Comparison of ENCODE assay signal across 17 cellular contexts in genomic region chr16:57289391-57290257, GRCh38. TPM values are rescaled to one million over a fixed set of nuclear protein-coding genes. Genes with fewer than 3 reads are reported as not detected.
DNase-seq lines count a peak whose midpoint lies in the region; ATAC-seq, FAIRE-seq and TF ChIP-seq lines count a peak whose summit lies in the region.
"Had no signal": no experiment of that assay in that cellular context is flagged by ENCODE, and none has a peak within 500 bp of the region (broad histone marks: within the 10 kb centered on the region; RNA-seq: fewer than 3 reads in every experiment).

No MANE protein-coding gene starts in this region.

- H3K4me1 Mint-ChIP-seq in activated T-helper 17 cell treated with anti-CD3 and anti-CD28 coated beads, Interleukin-2, amount 50 U/mL, for 72 hours, result peaks cover 13% of the 10 kb centered on the region

- no peak for FAIRE-seq in kidney (lab: Jason Lieb, UNC)

- DNase-seq in left cardiac atrium (peak; percentile 10), left ventricle myocardium superior (no peak), kidney (peak; percentile 55), testis (no peak), NCI-H146 (lab: John Stamatoyannopoulos, UW) (no peak)
- DNase-seq: activated CD8-positive, alpha-beta memory T cell treated with anti-CD3 and anti-CD28 coated beads, Interleukin-2, amount 50 U/mL, for 4 hours; NCI-H187 treated with DMSO at 0.1 percent for 48 hours; NCI-H510A treated with DMSO at 0.1 percent for 48 hours; OCI-M1; stimulated activated CD4-positive, alpha-beta T cell treated with anti-CD3 and anti-CD28 coated beads, Interleukin-15, amount 100 ng/mL, for 24 hours had no signal

- peak overlapping the region; percentile 46 for H3K27ac Mint-ChIP-seq in activated T-helper 17 cell treated with anti-CD3 and anti-CD28 coated beads, Interleukin-2, amount 50 U/mL, for 72 hours
- H3K27ac Mint-ChIP-seq: B cell had no signal

- no peaks in the 10 kb centered on the region for H3K36me3 ChIP-seq in kidney (ENCODE audit: control insufficient read depth in 1 of 2, insufficient read depth in 2 of 2, low read length in 2 of 2)
- H3K36me3 ChIP-seq in testis (ENCODE audit: low read depth, missing control alignments), result no peaks in the 10 kb centered on the region

- no peak for ATAC-seq in left cardiac atrium
- no peak for ATAC-seq in left ventricle myocardium superior
- peak; percentile 61 for ATAC-seq in activated T-helper 17 cell treated with anti-CD3 and anti-CD28 coated beads, Interleukin-2, amount 50 U/mL, for 72 hours (replicated peaks)
- ATAC-seq in GM18858 (IDR thresholded peaks at IDR 0.05; ENCODE audit: unreplicated experiment), result no peak
- no peak for ATAC-seq in HG03469 (IDR thresholded peaks at IDR 0.05; ENCODE audit: unreplicated experiment)
- ATAC-seq: naive thymus-derived CD4-positive, alpha-beta T cell had no signal

- H3K4me1 ChIP-seq in kidney (ENCODE audit: control insufficient read depth in 1 of 2, insufficient read depth in 1 of 2, low read depth in 1 of 2, low read length in 2 of 2), result peaks cover 0 to 3% of the 10 kb centered on the region in 2 donors
- H3K4me1 ChIP-seq in testis, result peaks cover 8% of the 10 kb centered on the region

- H3K4me3 ChIP-seq in kidney (ENCODE audit: low read length in 2 of 2) (no peak overlapping the region), testis (no peak overlapping the region)

- no peaks in the 10 kb centered on the region for H3K9me3 ChIP-seq in kidney (ENCODE audit: control insufficient read depth in 1 of 2, low read length in 2 of 2)
- no peaks in the 10 kb centered on the region for H3K9me3 ChIP-seq in testis

- H3K27ac ChIP-seq in kidney (ENCODE audit: low read depth in 2 of 2, low read length in 2 of 2) (no peak overlapping the region), testis (peak overlapping the region; percentile 10 to 19)
- H3K27ac ChIP-seq: HL-60, VCaP had no signal

- peak overlapping the region; percentile 45 for H3K4me3 Mint-ChIP-seq in activated T-helper 17 cell treated with anti-CD3 and anti-CD28 coated beads, Interleukin-2, amount 50 U/mL, for 72 hours
- H3K4me3 Mint-ChIP-seq: B cell had no signal

- H3K27me3 Mint-ChIP-seq in activated T-helper 17 cell treated with anti-CD3 and anti-CD28 coated beads, Interleukin-2, amount 50 U/mL, for 72 hours, result no peaks in the 10 kb centered on the region

- TF ChIP-seq POLR2A in testis (IDR thresholded peaks at IDR 0.05), result no peak

- TF ChIP-seq CTCF in kidney (IDR thresholded peaks at IDR 0.05; ENCODE audit: borderline replicate concordance, extremely low read depth, insufficient read depth) (no peak), testis (IDR thresholded peaks at IDR 0.05) (no peak)

- no peak overlapping the region for H3K9ac ChIP-seq in kidney (ENCODE audit: low read length in 2 of 2)

- WGBS in testis, 2 donors, result 68 to 75% methylated on average over 13 of the region's 14 CpGs

- no peaks in the 10 kb centered on the region for H3K9me3 Mint-ChIP-seq in activated T-helper 17 cell treated with anti-CD3 and anti-CD28 coated beads, Interleukin-2, amount 50 U/mL, for 72 hours
- H3K9me3 Mint-ChIP-seq: naive thymus-derived CD4-positive, alpha-beta T cell had no signal

- H3K27me3 ChIP-seq in testis, result no peaks in the 10 kb centered on the region

- H3K36me3 Mint-ChIP-seq in activated T-helper 17 cell treated with anti-CD3 and anti-CD28 coated beads, Interleukin-2, amount 50 U/mL, for 72 hours (ENCODE audit: low read depth), result no peaks in the 10 kb centered on the region

- intact Hi-C loops in left cardiac atrium (cut with DNase I) (loop anchor here in 1 of 2 donors (10.0 kb wide), 1 partner anchor 105 kb away; the partner anchor contains the start of genes PSME3IP1 and RSPRY1), left ventricle myocardium superior (cut with micrococcal nuclease) (no loop called here), kidney (cut with DNase I) (no loop called here), testis (cut with DNase I; ENCODE audit: low total_unique reads) (loop anchor here (10.0 kb wide), 1 partner anchor 195 kb away; the partner anchor contains the start of gene CPNE2)

RNA-seq across cellular contexts. Expression of gene PLLP, which starts 5.2 kb away (rescaled TPM):
- total RNA-seq in left cardiac atrium (1 to 10 TPM; 5.0 to 8.2 TPM), left ventricle myocardium superior (3.1 TPM), kidney (64.4 TPM), testis (10 to 100 TPM; 36.1 to 39.4 TPM)
- total RNA-seq in activated T-helper 17 cell treated with anti-CD3 and anti-CD28 coated beads, Interleukin-2, amount 50 U/mL, for 72 hours, result not detected
- polyA plus RNA-seq in kidney (ENCODE audit: insufficient read depth, low read depth, low replicate concordance) (83.8 TPM), testis (ENCODE audit: insufficient read depth, low read depth, low replicate concordance) (15.0 TPM)
- total RNA-seq: B cell had no signal

RNA-seq across cellular contexts. Expression of gene ARL2BP, which starts 44.6 kb away (rescaled TPM):
- total RNA-seq in left cardiac atrium (10 to 100 TPM; 52.3 to 60.3 TPM), left ventricle myocardium superior (60.3 TPM), kidney (61.5 TPM), testis (10 to 100 TPM; 88.8 to 92.4 TPM)
- total RNA-seq in activated T-helper 17 cell treated with anti-CD3 and anti-CD28 coated beads, Interleukin-2, amount 50 U/mL, for 72 hours, result 10 to 100 TPM; 17.0 to 23.5 TPM
- polyA plus RNA-seq in kidney (ENCODE audit: insufficient read depth, low read depth, low replicate concordance) (53.9 TPM), testis (ENCODE audit: insufficient read depth, low read depth, low replicate concordance) (128 TPM)

Comparison
In these comparisons a context has a peak if more than half of its experiments do, and no peak if none do; other contexts are left out.
1. DNase-seq: peak in left cardiac atrium (single experiment) and kidney (single experiment); none in left ventricle myocardium superior (single experiment), testis (single experiment) and NCI-H146 (single experiment).
2. H3K27ac ChIP-seq: peak in testis (2 of 2); none in kidney (0 of 2).